Comparison of ENCODE assay signal across 8 cellular contexts in the genomic region with DNA sequence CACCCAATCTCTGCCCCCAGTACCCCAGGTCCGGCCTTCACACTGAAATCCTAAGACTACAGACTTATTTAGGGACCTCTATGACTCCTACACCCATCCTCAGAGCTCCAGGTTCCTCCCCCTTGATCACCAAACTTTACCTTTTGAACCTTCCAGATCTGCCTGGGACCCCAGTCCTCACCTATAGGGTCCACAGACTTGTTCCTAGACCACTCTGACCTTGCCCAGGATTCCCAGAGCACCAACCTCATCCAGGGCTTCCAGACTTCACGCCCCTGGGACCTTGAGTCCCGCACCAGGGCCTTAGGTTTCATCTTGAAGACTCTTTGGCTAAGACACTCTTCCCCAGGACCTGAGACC. TPM values are rescaled to one million over a fixed set of nuclear protein-coding genes. Genes with fewer than 3 reads are reported as not detected.
DNase-seq lines count a peak whose midpoint lies in the region; ATAC-seq, FAIRE-seq and TF ChIP-seq lines count a peak whose summit lies in the region.

No MANE protein-coding gene starts in this region.

- TF ChIP-seq CTCF in A549 (IDR thresholded peaks at IDR 0.05) (no peak), KMS-11 (conservative IDR thresholded peaks at IDR 0.05; ENCODE audit: low read depth, low read length) (no peak), choroid plexus epithelial cell (conservative IDR thresholded peaks at IDR 0.05; ENCODE audit: low read depth, low read length) (no peak)

- 60% methylated on average over 3 of the region's 3 CpGs for WGBS in A549 (ENCODE audit: missing lambda C conversion rate)

- H3K4me1 ChIP-seq in A549 (peaks cover 18% of the 10 kb centered on the region), KMS-11 (ENCODE audit: low read depth, poor library complexity, severe bottlenecking) (peaks cover 5% of the 10 kb centered on the region), muscle layer of colon (ENCODE audit: insufficient read depth, low read length) (peaks cover 23% of the 10 kb centered on the region)

- no peak overlapping the region for H3K9ac ChIP-seq in KMS-11
- peak overlapping the region; percentile 75 for H3K9ac ChIP-seq in muscle layer of colon (ENCODE audit: low read length)

- no peak for TF ChIP-seq EP300 in A549 (IDR thresholded peaks at IDR 0.05)

- no peaks in the 10 kb centered on the region for H4K20me1 ChIP-seq in KMS-11 (ENCODE audit: insufficient read depth)

- ATAC-seq in A549 (0 out of 6 replicates have a peak, but pooled peaks of 1 of the 2 experiments have one; percentile 1), HG03469 (IDR thresholded peaks at IDR 0.05; ENCODE audit: unreplicated experiment) (no peak), GM21723 (IDR thresholded peaks at IDR 0.05; ENCODE audit: unreplicated experiment) (no peak)

- DNase-seq in A549 (ENCODE audit: low read depth in 1 of 2, low spot score in 1 of 2) (no peak), choroid plexus epithelial cell (ENCODE audit: low read depth) (no peak), posterior cingulate gyrus (no peak), SK-N-DZ (ENCODE audit: low spot score) (no peak)

- H3K4me2 ChIP-seq in A549 (peak overlapping the region; percentile 89), KMS-11 (peak overlapping the region; percentile 17; the same call in 1 of the 2 replicates)

- no peak for TF ChIP-seq RAD21 in A549 (conservative IDR thresholded peaks at IDR 0.05 in 1 of 2, IDR thresholded peaks at IDR 0.05 in 1 of 2)

- H3K36me3 ChIP-seq in KMS-11 (ENCODE audit: insufficient read depth) (no peaks in the 10 kb centered on the region), muscle layer of colon (ENCODE audit: insufficient read depth, low read length) (peaks cover 13% of the 10 kb centered on the region)

- peak overlapping the region; percentile 41; the same call in 1 of the 2 replicates for H2AFZ ChIP-seq in KMS-11 (ENCODE audit: low read depth)

- intact Hi-C loops in posterior cingulate gyrus (cut with DNase I) = loop anchor here (1.0 to 5.0 kb wide), 2 partner anchors 104 to 328 kb away; a partner anchor contains a TSS

- H3K27me3 ChIP-seq in KMS-11 (ENCODE audit: insufficient read depth, low read depth) (no peaks in the 10 kb centered on the region), muscle layer of colon (ENCODE audit: control insufficient read depth in 1 of 2, insufficient read depth in 2 of 2, low read length in 2 of 2) (no peaks in the 10 kb centered on the region)

- CTCF ChIA-PET in A549 (lab: Yijun Ruan, JAX) = interaction anchor here (0.6 to 7.5 kb wide), 5 partner anchors 14 to 371 kb away, joined by 3 to 54 read pairs (median 3); no protein-coding TSS in a partner anchor

- TF ChIP-seq POLR2A in A549 (IDR thresholded peaks at IDR 0.05; ENCODE audit: low read length) = no peak

- no peaks in the 10 kb centered on the region for H3K79me2 ChIP-seq in KMS-11 (ENCODE audit: insufficient read depth, low read depth)

- H3K4me3 ChIP-seq in A549 (peak overlapping the region; percentile 55), KMS-11 (IDR thresholded peaks at IDR 0.05; ENCODE audit: insufficient read depth, low read depth, low read length) (no peak overlapping the region), choroid plexus epithelial cell (ENCODE audit: low read depth, low read length) (peak overlapping the region; percentile 89), muscle layer of colon (ENCODE audit: low read depth in 1 of 2, low read length in 2 of 2) (peak overlapping the region; percentile 63 to 89)

- POLR2A ChIA-PET in A549 (lab: Yijun Ruan, JAX) = interaction anchor here (0.6 to 1.3 kb wide), 5 partner anchors 8 to 140 kb away, joined by 3 to 8 read pairs (median 4); a partner anchor contains a TSS

- no peak for FAIRE-seq in A549 (lab: Jason Lieb, UNC)

- H3K27ac ChIP-seq in A549 (peak overlapping the region; percentile 96 to 97), KMS-11 (no peak overlapping the region), muscle layer of colon (ENCODE audit: low read depth, low read length) (peak overlapping the region; percentile 90)

- H3K9me3 ChIP-seq in A549 (no peaks in the 10 kb centered on the region), muscle layer of colon (ENCODE audit: low read length) (no peaks in the 10 kb centered on the region)

TF ChIP-seq in A549, 52 proteins besides CTCF, POLR2A, EP300 and RAD21:
- TF ChIP-seq EHMT2 (IDR thresholded peaks at IDR 0.05; ENCODE audit: low read depth) (no peak), TP53 (CRISPR knock-in tag; IDR thresholded peaks at IDR 0.05) (0 out of 2 replicates have a peak, but pooled peaks have one; percentile 31)

RNA-seq across cellular contexts. Expression of a gene that starts 0.5 kb away (rescaled TPM):
- polyA plus RNA-seq in A549 (2011; rRNA removed) = 15.0 and 17.6 TPM in 2 replicates
- polyA plus RNA-seq in A549 (2012; cell fraction: cytosol; rRNA removed) = 108 and 116 TPM in 2 replicates
- 67.2 and 94.2 TPM in 2 replicates for polyA plus RNA-seq in A549 (2012; cell fraction: nucleus; rRNA removed)
- 61.4 to 62.4 TPM (median 62.0 TPM) in 3 replicates for polyA plus RNA-seq in A549 (2017; fragmentation: RNase III; extraction: RNeasy Plus Mini Kit Qiagen cat#74134 plus additional on column Dnase treatment)
- polyA minus RNA-seq in A549 (2011; rRNA and poly(A)+ RNA removed) = 8.8 and 18.3 TPM in 2 replicates
- polyA plus RNA-seq in SK-N-DZ (2014; cell fraction: cytosol; rRNA removed) = 30.7 and 35.9 TPM in 2 replicates
- polyA plus RNA-seq in SK-N-DZ (2014; cell fraction: nucleus; rRNA removed) = 22.6 and 24.1 TPM in 2 replicates

RNA-seq across cellular contexts. Expression of a gene that starts 42.6 kb away (rescaled TPM):
- 41.2 and 50.7 TPM in 2 replicates for polyA plus RNA-seq in A549 (2011; rRNA removed)
- polyA plus RNA-seq in A549 (2012; cell fraction: cytosol; rRNA removed) = 11.4 and 12.9 TPM in 2 replicates
- polyA plus RNA-seq in A549 (2012; cell fraction: nucleus; rRNA removed) = 24.6 and 35.2 TPM in 2 replicates
- 18.9 to 20.6 TPM (median 19.0 TPM) in 3 replicates for polyA plus RNA-seq in A549 (2017; fragmentation: RNase III; extraction: RNeasy Plus Mini Kit Qiagen cat#74134 plus additional on column Dnase treatment)
- polyA minus RNA-seq in A549 (2011; rRNA and poly(A)+ RNA removed) = 83.6 and 118 TPM in 2 replicates
- polyA plus RNA-seq in SK-N-DZ (2014; cell fraction: cytosol; rRNA removed) = 26.0 and 34.5 TPM in 2 replicates
- 21.3 and 28.1 TPM in 2 replicates for polyA plus RNA-seq in SK-N-DZ (2014; cell fraction: nucleus; rRNA removed)
